In genomic region chr2:135052997-135053474, GRCh38 we compare ENCODE assay signal across 8 cellular contexts. TPM values are rescaled to one million over a fixed set of nuclear protein-coding genes. Genes with fewer than 3 reads are reported as not detected.
DNase-seq lines count a peak whose midpoint lies in the region; ATAC-seq lines count a peak whose summit lies in the region.

No MANE protein-coding gene starts in this region.

- POLR2A ChIA-PET in naive thymus-derived CD8-positive, alpha-beta T cell (lab: Charles Lee): interaction anchor here (1.2 to 2.3 kb wide), 3 partner anchors 134 to 1083 kb away, joined by 3 to 13 read pairs (median 4); partner anchors contain the start of genes CCNT2, R3HDM1 and ZRANB3

- H3K36me3 ChIP-seq in ectodermal cell (ENCODE audit: control insufficient read depth, insufficient read depth, low read length) (no peaks in the 10 kb centered on the region), urinary bladder (ENCODE audit: insufficient read depth) (no peaks in the 10 kb centered on the region)

- H3K9me3 ChIP-seq in T-helper 17 cell (ENCODE audit: control insufficient read depth, low read length, poor library complexity, severe bottlenecking): no peaks in the 10 kb centered on the region
- no peaks in the 10 kb centered on the region for H3K9me3 ChIP-seq in ectodermal cell (ENCODE audit: control insufficient read depth, low read length)

- peak overlapping the region; percentile 86 for H3K4me3 ChIP-seq in ectodermal cell (ENCODE audit: insufficient read depth, low read depth, low read length)
- peak overlapping the region; percentile 62 for H3K4me3 ChIP-seq in urinary bladder (ENCODE audit: low read depth, low read length)

- peaks cover 33% of the 10 kb centered on the region for H3K4me1 Mint-ChIP-seq in T-helper 17 cell
- H3K4me1 Mint-ChIP-seq in naive thymus-derived CD8-positive, alpha-beta T cell: peaks cover 21 to 46% (median 43%) of the 10 kb centered on the region in 4 donors

- 43 to 47% methylated on average over 15 of the region's 15 CpGs for WGBS in ectodermal cell, 2 experiments
- WGBS in urinary bladder: 11% methylated on average over 15 of the region's 15 CpGs

- peaks cover 7% of the 10 kb centered on the region for H3K36me3 Mint-ChIP-seq in T-helper 17 cell (ENCODE audit: low read depth)
- H3K36me3 Mint-ChIP-seq in naive thymus-derived CD8-positive, alpha-beta T cell: peaks cover 0 to 31% (median 0%) of the 10 kb centered on the region in 3 donors

- no peak overlapping the region for H3K27ac ChIP-seq in ectodermal cell (ENCODE audit: insufficient read depth, low read depth, low read length, poor library complexity, severe bottlenecking)
- H3K27ac ChIP-seq in urinary bladder (ENCODE audit: low read depth): peak overlapping the region; percentile 16

- peaks cover 0 to 2% (median 0%) of the 10 kb centered on the region in 9 donors for H3K9me3 Mint-ChIP-seq in naive thymus-derived CD8-positive, alpha-beta T cell

- H3K4me1 ChIP-seq in ectodermal cell (ENCODE audit: control insufficient read depth, insufficient read depth, low read length): no peaks in the 10 kb centered on the region
- peaks cover 1% of the 10 kb centered on the region for H3K4me1 ChIP-seq in urinary bladder (ENCODE audit: insufficient read depth)

- peak overlapping the region; percentile 100 for H3K27ac Mint-ChIP-seq in T-helper 17 cell
- H3K27ac Mint-ChIP-seq in naive thymus-derived CD8-positive, alpha-beta T cell: peak overlapping the region; percentile 99 to 100 (median 100)

- no peak for DNase-seq in T-helper 17 cell
- peak in 7 of 10 donors; percentile 7 to 53 (median 29) for DNase-seq in naive thymus-derived CD8-positive, alpha-beta T cell
- no peak for DNase-seq in NCI-H2171 (lab: John Stamatoyannopoulos, UW)
- no peak for DNase-seq in NCI-H524 (lab: John Stamatoyannopoulos, UW)

- H3K27me3 Mint-ChIP-seq in T-helper 17 cell: no peaks in the 10 kb centered on the region
- peaks cover 0 to 3% (median 0%) of the 10 kb centered on the region in 5 donors for H3K27me3 Mint-ChIP-seq in naive thymus-derived CD8-positive, alpha-beta T cell

- no peaks in the 10 kb centered on the region for H3K27me3 ChIP-seq in ectodermal cell (ENCODE audit: control insufficient read depth, insufficient read depth, low read length, poor library complexity, severe bottlenecking)

- peak overlapping the region; percentile 99 for H3K4me3 Mint-ChIP-seq in T-helper 17 cell
- H3K4me3 Mint-ChIP-seq in naive thymus-derived CD8-positive, alpha-beta T cell: peak overlapping the region; percentile 91 to 99 (median 96)

- ATAC-seq in GM18861 (IDR thresholded peaks at IDR 0.05; ENCODE audit: unreplicated experiment): peak; percentile 28
- peak; percentile 33 for ATAC-seq in HG02885 (IDR thresholded peaks at IDR 0.05; ENCODE audit: poor library complexity, unreplicated experiment)
- ATAC-seq in T-helper 17 cell: no peak
- ATAC-seq in naive thymus-derived CD8-positive, alpha-beta T cell: peak; percentile 12 to 13

RNA-seq across cellular contexts. Expression of gene RAB3GAP1, which starts 0.9 kb away (rescaled TPM):
- 10 to 100 TPM; 32.8 to 43.8 TPM for total RNA-seq in T-helper 17 cell
- polyA plus RNA-seq in ectodermal cell (2013, experiment 1 of 4): 36.8 TPM
- polyA plus RNA-seq in ectodermal cell (2013, experiment 2 of 4): 37.9 TPM
- 29.1 TPM for polyA plus RNA-seq in ectodermal cell (2013, experiment 3 of 4)
- 31.8 TPM for polyA plus RNA-seq in ectodermal cell (2013, experiment 4 of 4)
- 10 to 100 TPM; 55.2 to 59.5 TPM for total RNA-seq in naive thymus-derived CD8-positive, alpha-beta T cell
- polyA plus RNA-seq in naive thymus-derived CD8-positive, alpha-beta T cell: 10 to 100 TPM; 14.6 to 23.2 (median 21.7) TPM
- total RNA-seq in urinary bladder: 110 TPM
- 36.9 TPM for polyA plus RNA-seq in urinary bladder

RNA-seq across cellular contexts. Expression of gene MAP3K19, which starts 5.8 kb away (rescaled TPM):
- not detected for total RNA-seq in T-helper 17 cell
- polyA plus RNA-seq in ectodermal cell (2013, experiment 1 of 4): not detected
- not detected for polyA plus RNA-seq in ectodermal cell (2013, experiment 2 of 4)
- not detected for polyA plus RNA-seq in ectodermal cell (2013, experiment 3 of 4)
- not detected for polyA plus RNA-seq in ectodermal cell (2013, experiment 4 of 4)
- total RNA-seq in naive thymus-derived CD8-positive, alpha-beta T cell: not detected
- polyA plus RNA-seq in naive thymus-derived CD8-positive, alpha-beta T cell: not detected
- not detected for total RNA-seq in urinary bladder
- not detected for polyA plus RNA-seq in urinary bladder

Comparison
In these comparisons a context has a peak if more than half of its experiments do, and no peak if none do; other contexts are left out.
1. DNase-seq: peak in naive thymus-derived CD8-positive, alpha-beta T cell (7 of 10); none in T-helper 17 cell (0 of 3), NCI-H2171 (single experiment) and NCI-H524 (0 of 2).